9 cellular contexts compared by ENCODE assay signal in the genomic region with DNA sequence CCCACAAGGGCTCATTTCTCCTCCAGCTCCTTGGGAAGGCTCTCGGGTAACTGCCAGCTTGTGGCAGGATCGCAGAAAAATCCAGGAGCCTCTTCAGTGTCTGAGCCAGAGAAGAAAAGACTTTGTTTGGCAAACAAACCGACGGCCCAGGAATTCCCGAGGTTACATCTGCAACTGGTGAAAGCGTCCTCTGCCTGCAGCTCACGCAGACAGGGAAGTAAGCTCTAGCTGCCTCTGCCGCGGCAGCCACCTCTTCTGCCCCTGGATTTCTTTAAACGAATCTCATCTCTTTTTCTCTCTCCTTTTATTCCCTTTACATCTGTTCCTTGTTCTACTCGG. TPM values are rescaled to one million over a fixed set of nuclear protein-coding genes. Genes with fewer than 3 reads are reported as not detected.
A peak's percentile ranks its signal among the peaks of the same experiment; 100 is the strongest.
DNase-seq lines count a peak whose midpoint lies in the region; ATAC-seq and TF ChIP-seq lines count a peak whose summit lies in the region.
"Had no signal": no experiment of that assay in that cellular context is flagged by ENCODE, and none has a peak within 500 bp of the region (broad histone marks: within the 10 kb centered on the region; RNA-seq: fewer than 3 reads in every experiment).

No MANE protein-coding gene starts in this region.

- peak; percentile 27 for ATAC-seq in GM19467 (IDR thresholded peaks at IDR 0.05; ENCODE audit: unreplicated experiment)

- in situ Hi-C loops in G401 (cut with HindIII; ENCODE audit: low sequenced_read_pairs), result no loop called here

- H3K4me3 ChIP-seq in HUES64 (ENCODE audit: low read length) (peak overlapping the region; percentile 64), ascending aorta (peak overlapping the region; percentile 32 to 40), kidney epithelial cell (ENCODE audit: low read depth, low read length) (peak overlapping the region; percentile 18), suprapubic skin (peak overlapping the region; percentile 48)
- H3K4me3 ChIP-seq: SJSA1 had no signal

- H3K9ac ChIP-seq in HUES64 (ENCODE audit: low read depth, low read length), result no peak overlapping the region

- H3K4me1 ChIP-seq in HUES64 (ENCODE audit: insufficient read depth, low read length) (no peaks in the 10 kb centered on the region), ascending aorta (no peaks in the 10 kb centered on the region), suprapubic skin (peaks cover 25% of the 10 kb centered on the region)
- H3K4me1 ChIP-seq: SJSA1 had no signal

- intact Hi-C loops in ascending aorta (cut with DNase I), result no loop called here

- H3K27me3 ChIP-seq in HUES64 (ENCODE audit: insufficient read depth, low read length) (peaks cover 79% of the 10 kb centered on the region), ascending aorta (peaks cover 13% of the 10 kb centered on the region), kidney epithelial cell (ENCODE audit: control insufficient read depth, insufficient read depth, low read length) (peaks cover 44% of the 10 kb centered on the region), suprapubic skin (peaks cover 54% of the 10 kb centered on the region)

- H3K36me3 ChIP-seq in HUES64 (ENCODE audit: insufficient read depth, low read length), result no peaks in the 10 kb centered on the region
- no peaks in the 10 kb centered on the region for H3K36me3 ChIP-seq in ascending aorta
- H3K36me3 ChIP-seq in kidney epithelial cell (ENCODE audit: control insufficient read depth, insufficient read depth, low read length), result no peaks in the 10 kb centered on the region
- H3K36me3 ChIP-seq in suprapubic skin, result no peaks in the 10 kb centered on the region
- H3K36me3 ChIP-seq: SJSA1 had no signal

- no peak for TF ChIP-seq EP300 in suprapubic skin (IDR thresholded peaks at IDR 0.05)

- no peaks in the 10 kb centered on the region for H3K9me3 ChIP-seq in HUES64 (ENCODE audit: insufficient read depth, low read depth, low read length)
- no peaks in the 10 kb centered on the region for H3K9me3 ChIP-seq in ascending aorta
- no peaks in the 10 kb centered on the region for H3K9me3 ChIP-seq in suprapubic skin
- H3K9me3 ChIP-seq: SJSA1 had no signal

- peak; percentile 17 for DNase-seq in EH (ENCODE audit: low read depth)
- no peak for DNase-seq in ascending aorta (ENCODE audit: low spot score in 2 of 2)
- DNase-seq in kidney epithelial cell (ENCODE audit: low read depth), result no peak
- DNase-seq in suprapubic skin (ENCODE audit: low spot score in 2 of 2), result no peak
- DNase-seq in G401 (ENCODE audit: low spot score), result no peak
- DNase-seq in A172 (ENCODE audit: low spot score), result no peak

- TF ChIP-seq CTCF in ascending aorta (IDR thresholded peaks at IDR 0.05) (no peak), kidney epithelial cell (IDR thresholded peaks at IDR 0.05; ENCODE audit: insufficient read depth, low read length, poor library complexity, severe bottlenecking) (no peak), suprapubic skin (IDR thresholded peaks at IDR 0.05) (no peak)

- under 1% methylated on average over 11 of the region's 11 CpGs for WGBS in HUES64
- 0% methylated on average over 11 of the region's 11 CpGs for WGBS in suprapubic skin

- H3K27ac ChIP-seq in HUES64 (ENCODE audit: low read depth, low read length) (no peak overlapping the region), ascending aorta (no peak overlapping the region), suprapubic skin (no peak overlapping the region)
- H3K27ac ChIP-seq: SJSA1 had no signal

- no peak for TF ChIP-seq POLR2A in suprapubic skin (IDR thresholded peaks at IDR 0.05)

RNA-seq across cellular contexts. Expression of gene DCHS2, which starts 0.3 kb away (rescaled TPM):
- 0.30 TPM for polyA plus RNA-seq in HUES64 (2013, experiment 1 of 2)
- 0.44 TPM for polyA plus RNA-seq in HUES64 (2013, experiment 2 of 2)
- total RNA-seq in ascending aorta (not detected), kidney epithelial cell (0.75 and 3.1 TPM in 2 replicates), suprapubic skin (under 1 TPM; 0.26 to 0.93 (median 0.58) TPM)
- not detected in 2 replicates for total RNA-seq in G401 (2014; rRNA removed; shearing (Covaris generic))
- not detected in 2 replicates for total RNA-seq in A172 (2014; rRNA removed; shearing (Covaris generic))
- total RNA-seq: SJSA1 had no signal

RNA-seq across cellular contexts. Expression of gene PLRG1, which starts 58.9 kb away (rescaled TPM):
- 80.5 TPM for polyA plus RNA-seq in HUES64 (2013, experiment 1 of 2)
- 68.7 TPM for polyA plus RNA-seq in HUES64 (2013, experiment 2 of 2)
- total RNA-seq in ascending aorta, result 34.7 TPM
- 75.5 and 83.4 TPM in 2 replicates for total RNA-seq in kidney epithelial cell
- total RNA-seq in suprapubic skin, result 10 to 100 TPM; 36.0 to 59.5 (median 44.8) TPM
- 47.5 and 121 TPM in 2 replicates for total RNA-seq in G401 (2014; rRNA removed; shearing (Covaris generic))
- total RNA-seq in A172 (2014; rRNA removed; shearing (Covaris generic)), result 71.5 and 71.6 TPM in 2 replicates
